22 cellular contexts compared by ENCODE assay signal in genomic region chr2:47254464-47254863, GRCh38.
"Had no signal": no experiment of that assay in that cellular context is flagged by ENCODE, and none has a peak within 500 bp of the region (broad histone marks: within the 10 kb centered on the region; RNA-seq: fewer than 3 reads in every experiment).

No MANE protein-coding gene starts in this region.

- H3K27ac Mint-ChIP-seq: activated naive CD8-positive, alpha-beta T cell treated with anti-CD3 and anti-CD28 coated beads, Interleukin-2, amount 10 ng/mL, durations not matched to agents 7 days and 5 days; activated T-cell treated with anti-CD3 and anti-CD28 coated beads, Interleukin-2, amount 50 U/mL, for 24 hours; activated T-helper 17 cell treated with anti-CD3 and anti-CD28 coated beads, Interleukin-2, amount 50 U/mL, for 72 hours; effector memory CD8-positive, alpha-beta T cell; mesothelial cell of epicardium; natural killer cell had no signal

- DNase-seq: activated CD4-positive, alpha-beta T cell treated with anti-CD3 and anti-CD28 coated beads for 1 hour; activated naive CD4-positive, alpha-beta T cell treated with Interleukin-2 at 50 U/mL for 16 hours; activated naive CD8-positive, alpha-beta T cell treated with anti-CD3 and anti-CD28 coated beads, Interleukin-2, amount 10 ng/mL, durations not matched to agents 7 days and 5 days; activated T-cell treated with anti-CD3 and anti-CD28 coated beads, Interleukin-2, amount 50 U/mL, for 24 hours; amniotic stem cell; colonic mucosa; dorsolateral prefrontal cortex; effector memory CD8-positive, alpha-beta T cell; glutamatergic neuron; hippocampal formation; kidney glomerular epithelial cell; left lung; natural killer cell; pancreas; psoas muscle; spleen; stimulated activated CD4-positive, alpha-beta T cell treated with anti-CD3 and anti-CD28 coated beads, Interleukin-4, amount 100 ng/mL, for 1 hour; stimulated activated naive CD8-positive, alpha-beta T cell treated with anti-CD3 and anti-CD28 coated beads, Interleukin-15, Interleukin-2, amounts not matched to agents 100 U/mL and 50 U/mL, for 24 hours; T-helper 2 cell; upper lobe of left lung had no signal

- H3K9me3 Mint-ChIP-seq: activated naive CD8-positive, alpha-beta T cell treated with anti-CD3 and anti-CD28 coated beads, Interleukin-2, amount 10 ng/mL, durations not matched to agents 7 days and 5 days; activated T-cell treated with anti-CD3 and anti-CD28 coated beads, Interleukin-2, amount 50 U/mL, for 24 hours; activated T-helper 17 cell treated with anti-CD3 and anti-CD28 coated beads, Interleukin-2, amount 50 U/mL, for 72 hours; effector memory CD8-positive, alpha-beta T cell; mesothelial cell of epicardium; natural killer cell had no signal

- ATAC-seq: activated T-helper 17 cell treated with anti-CD3 and anti-CD28 coated beads, Interleukin-2, amount 50 U/mL, for 72 hours; effector memory CD8-positive, alpha-beta T cell; left lung; natural killer cell; pancreas; psoas muscle; stimulated activated naive CD8-positive, alpha-beta T cell treated with anti-CD3 and anti-CD28 coated beads, Interleukin-15, Interleukin-2, amounts not matched to agents 100 U/mL and 50 U/mL, for 24 hours had no signal

- H3K4me1 Mint-ChIP-seq: activated naive CD8-positive, alpha-beta T cell treated with anti-CD3 and anti-CD28 coated beads, Interleukin-2, amount 10 ng/mL, durations not matched to agents 7 days and 5 days; activated T-helper 17 cell treated with anti-CD3 and anti-CD28 coated beads, Interleukin-2, amount 50 U/mL, for 72 hours; natural killer cell had no signal

- H3K36me3 Mint-ChIP-seq: activated naive CD8-positive, alpha-beta T cell treated with anti-CD3 and anti-CD28 coated beads, Interleukin-2, amount 10 ng/mL, durations not matched to agents 7 days and 5 days; mesothelial cell of epicardium; natural killer cell had no signal

- H3K27me3 Mint-ChIP-seq: activated T-cell treated with anti-CD3 and anti-CD28 coated beads, Interleukin-2, amount 50 U/mL, for 24 hours had no signal

- H3K4me3 Mint-ChIP-seq: activated naive CD8-positive, alpha-beta T cell treated with anti-CD3 and anti-CD28 coated beads, Interleukin-2, amount 10 ng/mL, durations not matched to agents 7 days and 5 days; activated T-cell treated with anti-CD3 and anti-CD28 coated beads, Interleukin-2, amount 50 U/mL, for 24 hours; activated T-helper 17 cell treated with anti-CD3 and anti-CD28 coated beads, Interleukin-2, amount 50 U/mL, for 72 hours; effector memory CD8-positive, alpha-beta T cell; mesothelial cell of epicardium; natural killer cell had no signal
